ENCODE assay signal across 1 cellular context in the genomic region with DNA sequence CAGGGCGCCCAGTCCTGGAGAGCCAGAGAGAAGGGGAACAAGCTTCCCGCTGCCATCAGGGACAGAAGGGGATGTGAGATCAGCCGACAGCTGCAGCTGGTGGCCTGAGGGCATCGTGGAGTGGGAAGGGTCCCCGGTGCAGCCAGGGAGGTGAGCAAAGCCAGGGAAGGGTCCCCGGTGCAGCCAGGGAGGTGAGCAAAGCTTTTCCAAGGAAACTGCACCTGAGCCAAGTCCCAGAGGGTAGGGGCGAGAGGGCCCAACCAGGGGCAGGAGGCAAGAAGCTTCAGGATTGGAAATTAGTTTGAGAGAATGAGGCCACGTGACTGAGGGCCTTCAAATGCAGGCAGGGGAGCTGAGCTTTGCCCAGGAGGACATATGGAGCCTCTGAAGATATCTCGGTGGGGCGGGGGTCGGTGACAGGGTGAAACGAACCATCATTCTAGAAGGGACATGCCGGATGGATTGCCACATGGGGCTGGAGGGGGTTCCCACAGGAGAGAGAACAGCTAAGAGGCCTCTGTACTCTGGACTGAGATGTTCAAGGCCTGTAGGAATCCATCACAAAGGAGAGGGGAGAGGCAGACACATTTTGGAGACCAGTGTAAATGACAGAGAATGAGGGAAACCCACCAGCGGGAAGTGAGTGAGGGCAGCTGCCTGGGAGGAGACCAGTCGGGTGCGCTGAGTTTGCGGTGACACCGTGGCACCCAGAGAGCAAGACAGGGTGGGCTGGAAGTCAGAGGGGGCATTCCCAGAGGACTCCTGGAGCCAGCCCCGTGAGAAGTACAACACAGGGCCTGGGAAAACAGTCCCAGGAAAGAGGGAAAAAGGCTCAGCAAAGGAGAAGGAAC.
TF ChIP-seq lines count a peak whose summit lies in the region.

No MANE protein-coding gene starts in this region.

TF ChIP-seq in HepG2, 621 proteins besides CTCF, POLR2A, EP300 and RAD21:
- TF ChIP-seq HDAC6 (IDR thresholded peaks at IDR 0.05; ENCODE audit: low read depth, low read length): no peak
- no peak for TF ChIP-seq ZNF614 (CRISPR knock-in tag; IDR thresholded peaks at IDR 0.05; ENCODE audit: borderline replicate concordance)
- no peak for TF ChIP-seq ZNF335 (CRISPR knock-in tag; IDR thresholded peaks at IDR 0.05)
- 0 out of 2 replicates have a peak, but pooled peaks have one; percentile 13 for TF ChIP-seq SAP130 (CRISPR knock-in tag; IDR thresholded peaks at IDR 0.05; ENCODE audit: low read depth)
- no peak for TF ChIP-seq TOPORS (CRISPR knock-in tag; IDR thresholded peaks at IDR 0.05)
- 0 out of 2 replicates have a peak, but pooled peaks have one; percentile 21 for TF ChIP-seq HDAC2 (CRISPR knock-in tag; IDR thresholded peaks at IDR 0.05)
- TF ChIP-seq, protein P1, sequence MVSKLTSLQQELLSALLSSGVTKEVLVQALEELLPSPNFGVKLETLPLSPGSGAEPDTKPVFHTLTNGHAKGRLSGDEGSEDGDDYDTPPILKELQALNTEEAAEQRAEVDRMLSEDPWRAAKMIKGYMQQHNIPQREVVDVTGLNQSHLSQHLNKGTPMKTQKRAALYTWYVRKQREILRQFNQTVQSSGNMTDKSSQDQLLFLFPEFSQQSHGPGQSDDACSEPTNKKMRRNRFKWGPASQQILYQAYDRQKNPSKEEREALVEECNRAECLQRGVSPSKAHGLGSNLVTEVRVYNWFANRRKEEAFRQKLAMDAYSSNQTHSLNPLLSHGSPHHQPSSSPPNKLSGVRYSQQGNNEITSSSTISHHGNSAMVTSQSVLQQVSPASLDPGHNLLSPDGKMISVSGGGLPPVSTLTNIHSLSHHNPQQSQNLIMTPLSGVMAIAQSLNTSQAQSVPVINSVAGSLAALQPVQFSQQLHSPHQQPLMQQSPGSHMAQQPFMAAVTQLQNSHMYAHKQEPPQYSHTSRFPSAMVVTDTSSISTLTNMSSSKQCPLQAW (CRISPR knock-in tag; IDR thresholded peaks at IDR 0.05): 0 out of 2 replicates have a peak, but pooled peaks have one; percentile 38
- 0 out of 2 replicates have a peak, but pooled peaks have one; percentile 56 for TF ChIP-seq ZNF563 (CRISPR knock-in tag; IDR thresholded peaks at IDR 0.05)
- 0 out of 2 replicates have a peak, but pooled peaks have one; percentile 53 for TF ChIP-seq ZNF546 (CRISPR knock-in tag; conservative IDR thresholded peaks at IDR 0.05)
- TF ChIP-seq, protein P2, sequence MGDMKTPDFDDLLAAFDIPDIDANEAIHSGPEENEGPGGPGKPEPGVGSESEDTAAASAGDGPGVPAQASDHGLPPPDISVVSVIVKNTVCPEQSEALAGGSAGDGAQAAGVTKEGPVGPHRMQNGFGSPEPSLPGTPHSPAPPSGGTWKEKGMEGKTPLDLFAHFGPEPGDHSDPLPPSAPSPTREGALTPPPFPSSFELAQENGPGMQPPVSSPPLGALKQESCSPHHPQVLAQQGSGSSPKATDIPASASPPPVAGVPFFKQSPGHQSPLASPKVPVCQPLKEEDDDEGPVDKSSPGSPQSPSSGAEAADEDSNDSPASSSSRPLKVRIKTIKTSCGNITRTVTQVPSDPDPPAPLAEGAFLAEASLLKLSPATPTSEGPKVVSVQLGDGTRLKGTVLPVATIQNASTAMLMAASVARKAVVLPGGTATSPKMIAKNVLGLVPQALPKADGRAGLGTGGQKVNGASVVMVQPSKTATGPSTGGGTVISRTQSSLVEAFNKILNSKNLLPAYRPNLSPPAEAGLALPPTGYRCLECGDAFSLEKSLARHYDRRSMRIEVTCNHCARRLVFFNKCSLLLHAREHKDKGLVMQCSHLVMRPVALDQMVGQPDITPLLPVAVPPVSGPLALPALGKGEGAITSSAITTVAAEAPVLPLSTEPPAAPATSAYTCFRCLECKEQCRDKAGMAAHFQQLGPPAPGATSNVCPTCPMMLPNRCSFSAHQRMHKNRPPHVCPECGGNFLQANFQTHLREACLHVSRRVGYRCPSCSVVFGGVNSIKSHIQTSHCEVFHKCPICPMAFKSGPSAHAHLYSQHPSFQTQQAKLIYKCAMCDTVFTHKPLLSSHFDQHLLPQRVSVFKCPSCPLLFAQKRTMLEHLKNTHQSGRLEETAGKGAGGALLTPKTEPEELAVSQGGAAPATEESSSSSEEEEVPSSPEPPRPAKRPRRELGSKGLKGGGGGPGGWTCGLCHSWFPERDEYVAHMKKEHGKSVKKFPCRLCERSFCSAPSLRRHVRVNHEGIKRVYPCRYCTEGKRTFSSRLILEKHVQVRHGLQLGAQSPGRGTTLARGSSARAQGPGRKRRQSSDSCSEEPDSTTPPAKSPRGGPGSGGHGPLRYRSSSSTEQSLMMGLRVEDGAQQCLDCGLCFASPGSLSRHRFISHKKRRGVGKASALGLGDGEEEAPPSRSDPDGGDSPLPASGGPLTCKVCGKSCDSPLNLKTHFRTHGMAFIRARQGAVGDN (CRISPR knock-in tag; IDR thresholded peaks at IDR 0.05): peak; percentile 71
- peak; percentile 33; the same call in 1 of the 2 replicates for TF ChIP-seq HNF4G (IDR thresholded peaks at IDR 0.05; ENCODE audit: borderline replicate concordance, low read depth, low read length)
- no peak for TF ChIP-seq HNF4G (CRISPR knock-in tag; IDR thresholded peaks at IDR 0.05; ENCODE audit: borderline replicate concordance, low read depth)
- 0 out of 2 replicates have a peak, but pooled peaks have one; percentile 8 for TF ChIP-seq MTA1 (CRISPR knock-in tag; IDR thresholded peaks at IDR 0.05; ENCODE audit: borderline replicate concordance)
- peak; percentile 54 for TF ChIP-seq ZFX (CRISPR knock-in tag; IDR thresholded peaks at IDR 0.05; ENCODE audit: low read depth)
- no peak for TF ChIP-seq REXO4 (CRISPR knock-in tag; IDR thresholded peaks at IDR 0.05; ENCODE audit: borderline replicate concordance)
- TF ChIP-seq, protein P3, sequence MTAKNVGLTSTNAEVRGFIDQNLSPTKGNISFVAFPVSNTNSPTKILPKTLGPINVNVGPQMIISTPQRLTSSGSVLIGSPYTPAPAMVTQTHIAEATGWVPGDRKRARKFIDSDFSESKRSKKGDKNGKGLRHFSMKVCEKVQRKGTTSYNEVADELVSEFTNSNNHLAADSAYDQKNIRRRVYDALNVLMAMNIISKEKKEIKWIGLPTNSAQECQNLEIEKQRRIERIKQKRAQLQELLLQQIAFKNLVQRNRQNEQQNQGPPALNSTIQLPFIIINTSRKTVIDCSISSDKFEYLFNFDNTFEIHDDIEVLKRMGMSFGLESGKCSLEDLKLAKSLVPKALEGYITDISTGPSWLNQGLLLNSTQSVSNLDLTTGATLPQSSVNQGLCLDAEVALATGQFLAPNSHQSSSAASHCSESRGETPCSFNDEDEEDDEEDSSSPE (CRISPR knock-in tag; IDR thresholded peaks at IDR 0.05): 0 out of 2 replicates have a peak, but pooled peaks have one; percentile 19
- peak; percentile 56 for TF ChIP-seq HNF4A (CRISPR knock-in tag; IDR thresholded peaks at IDR 0.05)
- peak; percentile 21; the same call in 1 of the 2 replicates for TF ChIP-seq CEBPB (IDR thresholded peaks at IDR 0.05; ENCODE audit: borderline replicate concordance, low read depth, low read length)
- 0 out of 2 replicates have a peak, but pooled peaks have one; percentile 28 for TF ChIP-seq ZBTB7A (CRISPR knock-in tag; IDR thresholded peaks at IDR 0.05)
- no peak for TF ChIP-seq ZNF746 (CRISPR knock-in tag; IDR thresholded peaks at IDR 0.05)
- no peak for TF ChIP-seq LCORL (IDR thresholded peaks at IDR 0.05)
- TF ChIP-seq LCORL (CRISPR knock-in tag; IDR thresholded peaks at IDR 0.05): peak; percentile 65
- TF ChIP-seq, protein P4, sequence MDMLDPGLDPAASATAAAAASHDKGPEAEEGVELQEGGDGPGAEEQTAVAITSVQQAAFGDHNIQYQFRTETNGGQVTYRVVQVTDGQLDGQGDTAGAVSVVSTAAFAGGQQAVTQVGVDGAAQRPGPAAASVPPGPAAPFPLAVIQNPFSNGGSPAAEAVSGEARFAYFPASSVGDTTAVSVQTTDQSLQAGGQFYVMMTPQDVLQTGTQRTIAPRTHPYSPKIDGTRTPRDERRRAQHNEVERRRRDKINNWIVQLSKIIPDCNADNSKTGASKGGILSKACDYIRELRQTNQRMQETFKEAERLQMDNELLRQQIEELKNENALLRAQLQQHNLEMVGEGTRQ (IDR thresholded peaks at IDR 0.05; ENCODE audit: low read depth, low read length): no peak
- TF ChIP-seq, protein P4 (CRISPR knock-in tag; IDR thresholded peaks at IDR 0.05; ENCODE audit: borderline replicate concordance): peak; percentile 60; the same call in 1 of the 2 replicates
- TF ChIP-seq, protein P5, sequence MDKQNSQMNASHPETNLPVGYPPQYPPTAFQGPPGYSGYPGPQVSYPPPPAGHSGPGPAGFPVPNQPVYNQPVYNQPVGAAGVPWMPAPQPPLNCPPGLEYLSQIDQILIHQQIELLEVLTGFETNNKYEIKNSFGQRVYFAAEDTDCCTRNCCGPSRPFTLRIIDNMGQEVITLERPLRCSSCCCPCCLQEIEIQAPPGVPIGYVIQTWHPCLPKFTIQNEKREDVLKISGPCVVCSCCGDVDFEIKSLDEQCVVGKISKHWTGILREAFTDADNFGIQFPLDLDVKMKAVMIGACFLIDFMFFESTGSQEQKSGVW (CRISPR knock-in tag; IDR thresholded peaks at IDR 0.05; ENCODE audit: borderline replicate concordance): no peak
- TF ChIP-seq ZNF274 (CRISPR knock-in tag; IDR thresholded peaks at IDR 0.05): 0 out of 2 replicates have a peak, but pooled peaks have one; percentile 29
